2 cellular contexts compared by ENCODE assay signal in genomic region chr6:24376875-24377274, GRCh38.
TF ChIP-seq lines count a peak whose summit lies in the region.

No MANE protein-coding gene starts in this region.

TF ChIP-seq in SK-N-SH, 30 proteins besides CTCF, POLR2A, EP300 and RAD21 (continued from another document):
- no peak for TF ChIP-seq SIN3A (IDR thresholded peaks at IDR 0.05; ENCODE audit: borderline replicate concordance, low read depth, low read length)
- TF ChIP-seq RCOR1 (IDR thresholded peaks at IDR 0.05; ENCODE audit: low read length): no peak
- TF ChIP-seq GATA2 (CRISPR knock-in tag; IDR thresholded peaks at IDR 0.05): no peak
- no peak for TF ChIP-seq NFIC (IDR thresholded peaks at IDR 0.05; ENCODE audit: borderline replicate concordance)
- TF ChIP-seq REST (IDR thresholded peaks at IDR 0.05; ENCODE audit: low read depth, low read length): no peak

TF ChIP-seq in SK-N-SH treated with all-trans-retinoic acid at 6 μM for 48 hours, 23 proteins besides CTCF, POLR2A, EP300 and RAD21 (continued from another document):
- TF ChIP-seq PPARA (CRISPR knock-in tag; IDR thresholded peaks at IDR 0.05; ENCODE audit: borderline replicate concordance) (no peak), RARB (CRISPR knock-in tag; IDR thresholded peaks at IDR 0.05) (no peak), BACH2 (CRISPR knock-in tag; IDR thresholded peaks at IDR 0.05; ENCODE audit: borderline replicate concordance) (no peak), OSR1 (CRISPR knock-in tag; IDR thresholded peaks at IDR 0.05) (no peak), ZC3H10 (CRISPR knock-in tag; IDR thresholded peaks at IDR 0.05) (no peak), ZNF70 (CRISPR knock-in tag; IDR thresholded peaks at IDR 0.05) (no peak), ZNF8 (CRISPR knock-in tag; IDR thresholded peaks at IDR 0.05) (no peak), TOX (CRISPR knock-in tag; IDR thresholded peaks at IDR 0.05; ENCODE audit: borderline replicate concordance) (no peak)
TF ChIP-seq in SK-N-SH treated with all-trans-retinoic acid at 6 μM for 48 hours: peak in this region for 0.
